ENCODE assay signal across 16 cellular contexts in the genomic region with DNA sequence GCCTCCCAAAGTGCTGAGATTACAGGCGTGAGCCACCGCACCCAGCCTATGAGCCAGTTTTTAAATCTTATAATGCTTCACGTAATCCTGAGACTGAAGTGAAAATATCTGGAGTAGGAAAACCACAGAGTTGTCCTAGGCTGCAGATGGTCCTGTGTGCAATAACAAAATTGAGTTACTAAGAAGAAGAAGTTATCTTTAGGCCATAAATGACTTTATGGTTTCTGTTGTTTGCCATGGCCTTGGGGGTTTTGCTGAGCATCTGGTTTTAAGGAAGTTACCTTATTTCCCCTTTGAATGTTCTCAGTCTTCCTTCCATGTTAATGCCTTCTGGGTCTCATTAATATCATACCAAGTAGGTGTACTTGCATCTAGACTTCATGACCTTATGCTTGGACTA. TPM values are rescaled to one million over a fixed set of nuclear protein-coding genes. Genes with fewer than 3 reads are reported as not detected.
DNase-seq lines count a peak whose midpoint lies in the region; ATAC-seq and TF ChIP-seq lines count a peak whose summit lies in the region.
"Had no signal": no experiment of that assay in that cellular context is flagged by ENCODE, and none has a peak within 500 bp of the region (broad histone marks: within the 10 kb centered on the region; RNA-seq: fewer than 3 reads in every experiment).

No MANE protein-coding gene starts in this region.

- H3K9me3 Mint-ChIP-seq in activated naive CD8-positive, alpha-beta T cell (ENCODE audit: low read depth), result no peaks in the 10 kb centered on the region
- H3K9me3 Mint-ChIP-seq: natural killer cell treated with Interleukin-12 subunit alpha and Interleukin-12 subunit beta and Interleukin-15 and Interleukin-18, amount 100 ng/mL, for 72 hours had no signal

- peaks cover 0 to 81% (median 33%) of the 10 kb centered on the region in 6 donors for H3K36me3 ChIP-seq in spleen

- intact Hi-C loops in spleen (cut with DNase I; ENCODE audit: low total_unique reads), result no loop called here

- H3K27ac ChIP-seq in spleen, result peak overlapping the region in 6 of 8 donors; percentile 41 to 78 (median 66)
- H3K27ac ChIP-seq: WERI-Rb-1 had no signal

- WGBS in spleen, 5 donors, result 41 to 59% (median 49%) methylated on average over 3 of the region's 3 CpGs

- H3K27ac Mint-ChIP-seq in activated naive CD8-positive, alpha-beta T cell, result peak overlapping the region; percentile 17

- no peaks in the 10 kb centered on the region for H3K27me3 Mint-ChIP-seq in activated naive CD8-positive, alpha-beta T cell
- H3K27me3 Mint-ChIP-seq: natural killer cell treated with Interleukin-12 subunit alpha and Interleukin-12 subunit beta and Interleukin-15 and Interleukin-18, amount 100 ng/mL, for 72 hours had no signal

- DNase-seq in GM12865 (ENCODE audit: low read depth) (peak; percentile 68), MV-4-11 (lab: John Stamatoyannopoulos, UW) (peak; percentile 99), spleen (no peak), AG20443 (ENCODE audit: low spot score) (no peak)
- DNase-seq: body of pancreas; effector memory CD4-positive, alpha-beta T cell; NCI-H524; right lobe of liver; substantia nigra; WERI-Rb-1 had no signal

- TF ChIP-seq POLR2A in spleen (IDR thresholded peaks at IDR 0.05), result no peak

- H3K9me3 ChIP-seq in spleen, result no peaks in the 10 kb centered on the region
- H3K9me3 ChIP-seq: body of pancreas, gastroesophageal sphincter, right lobe of liver had no signal

- no peak for TF ChIP-seq CTCF in GM12865 (IDR thresholded peaks at IDR 0.05; ENCODE audit: insufficient read depth, low read depth, low read length, missing control alignments)
- TF ChIP-seq CTCF in spleen (IDR thresholded peaks at IDR 0.05 in 8 of 11, conservative IDR thresholded peaks at IDR 0.05 in 3 of 11), result no peak

- H3K4me3 Mint-ChIP-seq in activated naive CD8-positive, alpha-beta T cell, result no peak overlapping the region
- H3K4me3 Mint-ChIP-seq: natural killer cell treated with Interleukin-12 subunit alpha and Interleukin-12 subunit beta and Interleukin-15 and Interleukin-18, amount 100 ng/mL, for 72 hours had no signal

- peaks cover 0 to 59% (median 30%) of the 10 kb centered on the region in 6 donors for H3K4me1 ChIP-seq in spleen

- H3K4me1 Mint-ChIP-seq in activated naive CD8-positive, alpha-beta T cell (ENCODE audit: low read depth), result peaks cover 31% of the 10 kb centered on the region

- ATAC-seq in GM21381 (IDR thresholded peaks at IDR 0.05; ENCODE audit: unreplicated experiment), result no peak
- ATAC-seq in HG02852 (IDR thresholded peaks at IDR 0.05; ENCODE audit: unreplicated experiment), result no peak
- ATAC-seq: body of pancreas, gastroesophageal sphincter, Right ventricle myocardium inferior had no signal

- H3K36me3 Mint-ChIP-seq in activated naive CD8-positive, alpha-beta T cell, result peaks cover 5% of the 10 kb centered on the region

- H3K27me3 ChIP-seq in spleen (replicated peaks in 1 of 7), result no peaks in the 10 kb centered on the region
- H3K27me3 ChIP-seq: body of pancreas, gastroesophageal sphincter, right lobe of liver had no signal

- H3K4me3 ChIP-seq in GM12865 (ENCODE audit: low read depth, low read length), result no peak overlapping the region
- H3K4me3 ChIP-seq in spleen, result no peak overlapping the region
- H3K4me3 ChIP-seq: body of pancreas, gastroesophageal sphincter, right lobe of liver had no signal

RNA-seq across cellular contexts. Expression of a gene that starts 16.5 kb away (rescaled TPM):
- total RNA-seq in spleen, result 100 to 1,000 TPM in 2 of 7 donors, 10 to 100 TPM in 5; 49.7 to 108 (median 94.4) TPM
- polyA plus RNA-seq in spleen, result 10 to 100 TPM; 37.5 to 58.7 (median 37.7) TPM

RNA-seq across cellular contexts. Expression of a gene that starts 26.2 kb away (rescaled TPM):
- 10 to 100 TPM; 16.0 to 23.7 (median 19.6) TPM for total RNA-seq in spleen
- polyA plus RNA-seq in spleen, result 10 to 100 TPM in 2 of 3 donors, 1 to 10 TPM in 1; 7.2 to 10.9 (median 10.4) TPM

RNA-seq across cellular contexts. Expression of a gene that starts 54.7 kb away (rescaled TPM):
- 1 to 10 TPM; 2.8 to 9.9 (median 7.1) TPM for total RNA-seq in spleen
- polyA plus RNA-seq in spleen, result 1 to 10 TPM; 1.5 to 3.5 (median 3.4) TPM

RNA-seq across cellular contexts. Expression of a gene that starts 57.8 kb away (rescaled TPM):
- total RNA-seq in spleen, result 10 to 100 TPM; 14.1 to 24.6 (median 20.2) TPM
- 10 to 100 TPM; 22.8 to 32.8 (median 31.8) TPM for polyA plus RNA-seq in spleen

Comparison
In these comparisons a context has a peak if more than half of its experiments do, and no peak if none do; other contexts are left out.
1. DNase-seq: peak in GM12865 (single experiment) and MV-4-11 (single experiment); none in spleen (single experiment) and AG20443 (single experiment).